Comparison of ENCODE assay signal across 1 cellular context in the genomic region with DNA sequence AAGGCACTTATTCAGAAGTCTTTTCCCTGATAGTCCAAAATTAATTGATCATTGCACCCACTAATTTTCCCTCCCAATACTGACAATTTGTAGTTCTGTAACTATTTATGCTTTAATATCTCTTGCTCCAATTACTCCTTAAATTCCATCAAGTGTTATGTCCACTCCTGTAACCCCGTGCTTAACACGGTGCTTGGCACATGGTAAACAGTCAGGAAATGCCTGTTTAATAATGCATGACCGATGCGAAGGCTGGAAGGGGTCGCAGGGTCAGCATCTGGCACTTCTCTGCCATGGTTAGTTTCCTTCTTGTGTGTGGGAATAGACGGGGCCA.
TF ChIP-seq lines count a peak whose summit lies in the region.

No MANE protein-coding gene starts in this region.

TF ChIP-seq in HCT116, 20 proteins besides CTCF, POLR2A, EP300 and RAD21 (continued from another document):
- TF ChIP-seq, protein P1, sequence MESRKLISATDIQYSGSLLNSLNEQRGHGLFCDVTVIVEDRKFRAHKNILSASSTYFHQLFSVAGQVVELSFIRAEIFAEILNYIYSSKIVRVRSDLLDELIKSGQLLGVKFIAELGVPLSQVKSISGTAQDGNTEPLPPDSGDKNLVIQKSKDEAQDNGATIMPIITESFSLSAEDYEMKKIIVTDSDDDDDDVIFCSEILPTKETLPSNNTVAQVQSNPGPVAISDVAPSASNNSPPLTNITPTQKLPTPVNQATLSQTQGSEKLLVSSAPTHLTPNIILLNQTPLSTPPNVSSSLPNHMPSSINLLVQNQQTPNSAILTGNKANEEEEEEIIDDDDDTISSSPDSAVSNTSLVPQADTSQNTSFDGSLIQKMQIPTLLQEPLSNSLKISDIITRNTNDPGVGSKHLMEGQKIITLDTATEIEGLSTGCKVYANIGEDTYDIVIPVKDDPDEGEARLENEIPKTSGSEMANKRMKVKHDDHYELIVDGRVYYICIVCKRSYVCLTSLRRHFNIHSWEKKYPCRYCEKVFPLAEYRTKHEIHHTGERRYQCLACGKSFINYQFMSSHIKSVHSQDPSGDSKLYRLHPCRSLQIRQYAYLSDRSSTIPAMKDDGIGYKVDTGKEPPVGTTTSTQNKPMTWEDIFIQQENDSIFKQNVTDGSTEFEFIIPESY (IDR thresholded peaks at IDR 0.05; ENCODE audit: extremely low read depth, insufficient replicate concordance, low read length), result no peak
- TF ChIP-seq ELF1 (IDR thresholded peaks at IDR 0.05; ENCODE audit: borderline replicate concordance, low read depth) (no peak), ZFX (IDR thresholded peaks at IDR 0.05) (no peak), ZNF274 (IDR thresholded peaks at IDR 0.05; ENCODE audit: low read depth, low read length) (no peak), JUND (IDR thresholded peaks at IDR 0.05) (no peak)
